ENCODE assay signal across 20 cellular contexts in genomic region chr15:64948916-64949315, GRCh38.
"Had no signal": no experiment of that assay in that cellular context is flagged by ENCODE, and none has a peak within 500 bp of the region (broad histone marks: within the 10 kb centered on the region; RNA-seq: fewer than 3 reads in every experiment).

No MANE protein-coding gene starts in this region.

- H3K27ac ChIP-seq: hepatocyte, left ventricle myocardium inferior, right atrium auricular region, skin epidermis, thoracic aorta, uterus, WERI-Rb-1 had no signal

- H3K4me3 Mint-ChIP-seq: activated CD4-positive, alpha-beta memory T cell treated with anti-CD3 and anti-CD28 coated beads, Interleukin-2, amount 10 ng/mL, durations not matched to agents 7 days and 5 days; nephron had no signal

- H2AFZ ChIP-seq: hepatocyte had no signal

- H3K4me1 ChIP-seq: left ventricle myocardium inferior, right atrium auricular region, uterus had no signal

- H3K4me3 ChIP-seq: hepatocyte, left ventricle myocardium inferior, right atrium auricular region, skin epidermis, thoracic aorta, uterus had no signal

- H3K79me2 ChIP-seq: hepatocyte had no signal

- FAIRE-seq: colon had no signal

- H3K9me3 Mint-ChIP-seq: activated CD4-positive, alpha-beta memory T cell treated with anti-CD3 and anti-CD28 coated beads, Interleukin-2, amount 10 ng/mL, durations not matched to agents 7 days and 5 days had no signal

- H3K27me3 Mint-ChIP-seq: activated CD4-positive, alpha-beta memory T cell treated with anti-CD3 and anti-CD28 coated beads, Interleukin-2, amount 10 ng/mL, durations not matched to agents 7 days and 5 days; progenitor cell of endocrine pancreas had no signal

- H3K36me3 Mint-ChIP-seq: activated naive CD4-positive, alpha-beta T cell treated with anti-CD3 and anti-CD28 coated beads, Interleukin-2, amount 50 U/mL, for 72 hours had no signal

- H3K9me3 ChIP-seq: left ventricle myocardium inferior, right atrium auricular region, thoracic aorta, uterus had no signal

- H3K27me3 ChIP-seq: hepatocyte, right atrium auricular region, uterus had no signal

- H3K4me1 Mint-ChIP-seq: activated CD4-positive, alpha-beta memory T cell treated with anti-CD3 and anti-CD28 coated beads, Interleukin-2, amount 10 ng/mL, durations not matched to agents 7 days and 5 days; nephron had no signal

- H3K4me2 ChIP-seq: hepatocyte had no signal

- H3K27ac Mint-ChIP-seq: activated CD4-positive, alpha-beta memory T cell treated with anti-CD3 and anti-CD28 coated beads, Interleukin-2, amount 10 ng/mL, durations not matched to agents 7 days and 5 days; nephron; progenitor cell of endocrine pancreas had no signal

- DNase-seq: activated CD4-positive, alpha-beta memory T cell treated with anti-CD3 and anti-CD28 coated beads, Interleukin-2, amount 10 ng/mL, durations not matched to agents 7 days and 5 days; activated gamma-delta T cell; activated T-cell treated with anti-CD3 and anti-CD28 coated beads, Interleukin-2, amount 50 U/mL, for 48 hours; amniotic stem cell; erythroblast; islet precursor cell; left ventricle myocardium inferior; occipital lobe; stimulated activated CD4-positive, alpha-beta T cell treated with anti-CD3 and anti-CD28 coated beads, Interleukin-15, amount 100 ng/mL, for 24 hours; stimulated activated CD4-positive, alpha-beta T cell treated with anti-CD3 and anti-CD28 coated beads, Interleukin-4, amount 100 ng/mL, for 1 hour; uterus; WERI-Rb-1 had no signal

- H3K36me3 ChIP-seq: left ventricle myocardium inferior, right atrium auricular region, thoracic aorta, uterus, WERI-Rb-1 had no signal
